21 cellular contexts compared by ENCODE assay signal in the genomic region with DNA sequence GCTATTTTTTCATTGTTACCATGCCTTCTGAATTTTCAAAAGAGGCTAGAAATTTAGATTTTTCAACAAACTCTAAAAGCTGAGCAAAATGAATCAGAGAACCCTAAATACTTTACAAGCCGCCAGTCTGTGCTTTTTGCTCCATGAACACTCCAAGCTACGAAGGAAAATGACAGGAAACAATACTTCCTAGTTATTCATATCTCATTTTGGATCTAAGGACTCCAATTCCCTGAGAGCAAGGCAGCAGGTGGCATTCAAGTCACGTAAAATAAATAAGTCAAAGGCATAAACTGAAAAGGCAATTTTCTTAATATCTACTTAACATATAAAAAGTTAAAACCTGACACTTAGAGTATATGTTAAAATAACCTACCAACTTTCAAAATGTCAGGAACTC. TPM values are rescaled to one million over a fixed set of nuclear protein-coding genes. Genes with fewer than 3 reads are reported as not detected.
DNase-seq lines count a peak whose midpoint lies in the region; ATAC-seq and TF ChIP-seq lines count a peak whose summit lies in the region.
"Had no signal": no experiment of that assay in that cellular context is flagged by ENCODE, and none has a peak within 500 bp of the region (broad histone marks: within the 10 kb centered on the region; RNA-seq: fewer than 3 reads in every experiment).

No MANE protein-coding gene starts in this region.

- TF ChIP-seq CTCF in cardiac muscle cell (IDR thresholded peaks at IDR 0.05; ENCODE audit: low read depth, low read length) (no peak), VCaP (conservative IDR thresholded peaks at IDR 0.05) (peak; percentile 14; the same call in 1 of the 2 replicates)

- no peak for DNase-seq in cardiac muscle cell (ENCODE audit: low read depth in 1 of 2, low spot score in 1 of 2)
- DNase-seq in left cardiac atrium = no peak
- DNase-seq in glomerular endothelial cell (ENCODE audit: extremely low read depth, low read depth, low spot score) = peak; percentile 7
- peak; percentile 4 for DNase-seq in pulmonary artery endothelial cell (ENCODE audit: low read depth, low spot score)
- DNase-seq in amygdala (lab: John Stamatoyannopoulos, UW) = no peak
- no peak for DNase-seq in DMS53 (lab: John Stamatoyannopoulos, UW)
- DNase-seq in NCI-H774 (lab: John Stamatoyannopoulos, UW) = no peak
- DNase-seq: 8988T; ACHN; AML-193; BE2C; Calu3; CD4-positive, alpha-beta memory T cell; COR-L47; DND-41; GM23248; H7; HCEC 1CT had no signal

- no peak overlapping the region for H3K4me3 ChIP-seq in cardiac muscle cell
- H3K4me3 ChIP-seq: A549; BLaER1 treated with 17β-estradiol and CSF1 and Interleukin-3, amounts not matched to agents 10 nM and 100 nM; GM23248 had no signal

- H3K9me3 ChIP-seq in cardiac muscle cell (ENCODE audit: low read depth) = no peaks in the 10 kb centered on the region
- H3K9me3 ChIP-seq: BE2C had no signal

- no peaks in the 10 kb centered on the region for H3K36me3 ChIP-seq in cardiac muscle cell
- H3K36me3 ChIP-seq: BE2C had no signal

- peaks cover 29% of the 10 kb centered on the region for H3K4me1 ChIP-seq in cardiac muscle cell (ENCODE audit: low read depth)
- H3K4me1 ChIP-seq: A549; BLaER1 treated with 17β-estradiol and CSF1 and Interleukin-3, amounts not matched to agents 10 nM and 100 nM had no signal

- intact Hi-C loops in left cardiac atrium (cut with DNase I) = no loop called here

- ATAC-seq in left cardiac atrium = no peak
- ATAC-seq: A549 had no signal

- H3K27me3 ChIP-seq in cardiac muscle cell = no peaks in the 10 kb centered on the region
- H3K27me3 ChIP-seq: BE2C; BLaER1 treated with 17β-estradiol and CSF1 and Interleukin-3, amounts not matched to agents 10 nM and 100 nM had no signal

- H3K27ac ChIP-seq in cardiac muscle cell (peak overlapping the region; percentile 31), VCaP (peak overlapping the region; percentile 51)
- H3K27ac ChIP-seq: A549; BLaER1 treated with 17β-estradiol and CSF1 and Interleukin-3, amounts not matched to agents 10 nM and 100 nM; GM23248 had no signal

RNA-seq across cellular contexts. Expression of gene PDSS2, which starts 50.6 kb away (rescaled TPM):
- total RNA-seq in cardiac muscle cell (12.3 and 18.0 TPM in 2 replicates), left cardiac atrium (10 to 100 TPM; 11.1 to 15.6 TPM), glomerular endothelial cell (6.3 and 7.8 TPM in 2 replicates), pulmonary artery endothelial cell (7.3 and 9.4 TPM in 2 replicates)
- 19.4 and 32.9 TPM in 2 replicates for polyA plus RNA-seq in cardiac muscle cell

Comparison
In these comparisons a context has a peak if more than half of its experiments do, and no peak if none do; other contexts are left out.
1. DNase-seq: peak in glomerular endothelial cell (single experiment) and pulmonary artery endothelial cell (single experiment); none in cardiac muscle cell (0 of 2), left cardiac atrium (single experiment), amygdala (0 of 56), DMS53 (single experiment) and NCI-H774 (single experiment).